In genomic region chrX:54181196-54181953, GRCh38 we compare ENCODE assay signal across 7 cellular contexts. TPM values are rescaled to one million over a fixed set of nuclear protein-coding genes. Genes with fewer than 3 reads are reported as not detected.
DNase-seq lines count a peak whose midpoint lies in the region; ATAC-seq and TF ChIP-seq lines count a peak whose summit lies in the region.

No MANE protein-coding gene starts in this region.

- peaks cover 6% of the 10 kb centered on the region for H3F3A ChIP-seq in PC-3 (ENCODE audit: low read length, unreplicated experiment)

- intact Hi-C loops in PC-3 (cut with micrococcal nuclease): no loop called here

- H3K36me3 ChIP-seq in PC-3 (ENCODE audit: low read depth, low read length) (peaks cover 8% of the 10 kb centered on the region), H7 (replicated peaks; ENCODE audit: control insufficient read depth, insufficient read depth, low read length) (no peaks in the 10 kb centered on the region)

- no peaks in the 10 kb centered on the region for H3K9me3 ChIP-seq in PC-3 (ENCODE audit: low read length)

- TF ChIP-seq CTCF in GM12875 (IDR thresholded peaks at IDR 0.05; ENCODE audit: borderline replicate concordance, insufficient read depth, low read depth, low read length): no peak
- no peak for TF ChIP-seq CTCF in PC-3 (conservative IDR thresholded peaks at IDR 0.05; ENCODE audit: low read depth, low read length)

- H2AFZ ChIP-seq in PC-3 (ENCODE audit: low read length): no peak overlapping the region

- POLR2A ChIA-PET in PC-3 (lab: Charles Lee; ENCODE audit: unreplicated experiment): interaction anchor here (0.6 kb wide), 2 partner anchors 137 to 165 kb away, joined by 4 to 6 read pairs; partner anchors contain the start of gene PHF8

- no peaks in the 10 kb centered on the region for H3K9me2 ChIP-seq in PC-3 (replicated peaks; ENCODE audit: low read length)

- ATAC-seq in PC-3: no peak
- ATAC-seq in HG03432 (IDR thresholded peaks at IDR 0.05; ENCODE audit: unreplicated experiment): no peak
- ATAC-seq in GM18502 (IDR thresholded peaks at IDR 0.05; ENCODE audit: poor library complexity, unreplicated experiment): no peak

- 0 out of 2 replicates have a peak, but pooled peaks cover 10% of the 10 kb centered on the region for H4K20me1 ChIP-seq in PC-3 (ENCODE audit: low read length)

- peak overlapping the region; percentile 88 for H3K27ac ChIP-seq in PC-3 (ENCODE audit: low read length)
- peak overlapping the region; percentile 88 for H3K27ac ChIP-seq in epithelial cell of prostate

- CTCF ChIA-PET in PC-3 (lab: Charles Lee): interaction anchor here (0.6 kb wide), 1 partner anchor 139 kb away, joined by 4 read pairs; no protein-coding TSS in a partner anchor

- DNase-seq in PC-3 (peak; percentile 27), epithelial cell of prostate (ENCODE audit: low read depth, low spot score) (no peak), skeletal muscle cell (ENCODE audit: low read depth) (peak; percentile 53), H7 (no peak)

- peak overlapping the region; percentile 97 for H3K4me2 ChIP-seq in PC-3 (ENCODE audit: low read length)

- no TSS peak for BruUV-seq in PC-3 (replicated peaks; lab: Mats Ljungman, UMichigan)

- H3K79me2 ChIP-seq in PC-3 (ENCODE audit: low read length): peaks cover 66% of the 10 kb centered on the region

- peaks cover 57% of the 10 kb centered on the region for H3K4me1 ChIP-seq in PC-3 (ENCODE audit: insufficient read depth, low read length)

- H3K27me3 ChIP-seq in PC-3 (ENCODE audit: low read length) (no peaks in the 10 kb centered on the region), H7 (ENCODE audit: control insufficient read depth, insufficient read depth, low read length) (no peaks in the 10 kb centered on the region)

- H3K9ac ChIP-seq in PC-3 (ENCODE audit: low read length): peak overlapping the region; percentile 100

- H3K4me3 ChIP-seq in GM12875 (ENCODE audit: low read depth, low read length) (peak overlapping the region; percentile 81), PC-3 (ENCODE audit: low read length) (peak overlapping the region; percentile 92), skeletal muscle cell (ENCODE audit: low read depth, low read length) (peak overlapping the region; percentile 61), H7 (ENCODE audit: insufficient read depth, low read depth, low read length) (no peak overlapping the region)

RNA-seq across cellular contexts. Expression of gene FAM120C, which starts 1.7 kb away (rescaled TPM):
- total RNA-seq in PC-3 (2014; rRNA removed): 8.2 and 10.7 TPM in 2 replicates
- 9.6 and 12.4 TPM in 2 replicates for total RNA-seq in H7 (2014; rRNA removed; shearing (Covaris generic))

Comparison
In these comparisons a context has a peak if more than half of its experiments do, and no peak if none do; other contexts are left out.
1. DNase-seq: peak in PC-3 (single experiment) and skeletal muscle cell (single experiment); none in epithelial cell of prostate (single experiment) and H7 (single experiment).